ENCODE assay signal across 10 cellular contexts in genomic region chr3:106013971-106014370, GRCh38.
DNase-seq lines count a peak whose midpoint lies in the region; ATAC-seq and TF ChIP-seq lines count a peak whose summit lies in the region.
"Had no signal": no experiment of that assay in that cellular context is flagged by ENCODE, and none has a peak within 500 bp of the region (broad histone marks: within the 10 kb centered on the region; RNA-seq: fewer than 3 reads in every experiment).

No MANE protein-coding gene starts in this region.

- in situ Hi-C loops in GM13976 (cut with MboI; ENCODE audit: low sequenced_read_pairs, unreplicated experiment), result no loop called here

- DNase-seq in A172 (ENCODE audit: low spot score) (peak; percentile 76), EH (ENCODE audit: low read depth) (peak; percentile 96), RWPE1 (ENCODE audit: low spot score) (peak; percentile 54), foreskin keratinocyte (peak; percentile 99), GM13976 (ENCODE audit: low spot score) (no peak)
- DNase-seq: DMS 273 treated with DMSO at 0.1 percent for 48 hours, nucleus accumbens had no signal

- no peaks in the 10 kb centered on the region for H3K27me3 ChIP-seq in foreskin keratinocyte

- H3K27ac ChIP-seq in RWPE1 (no peak overlapping the region), foreskin keratinocyte (peak overlapping the region; percentile 92)

- TF ChIP-seq CTCF in RWPE1 (conservative IDR thresholded peaks at IDR 0.05; ENCODE audit: low read depth) (no peak), foreskin keratinocyte (conservative IDR thresholded peaks at IDR 0.05) (no peak), GM13976 (IDR thresholded peaks at IDR 0.05; ENCODE audit: borderline replicate concordance, control extremely low read depth, extremely low read depth, insufficient read depth, missing control alignments) (no peak)

- CTCF ChIA-PET in RWPE1 (lab: Yijun Ruan, JAX), result no interaction called here

- ATAC-seq in foreskin keratinocyte (peak; percentile 100), GM18873 (IDR thresholded peaks at IDR 0.05; ENCODE audit: low FRiP score, unreplicated experiment) (no peak), GM19397 (IDR thresholded peaks at IDR 0.05; ENCODE audit: unreplicated experiment) (no peak), HG02885 (IDR thresholded peaks at IDR 0.05; ENCODE audit: poor library complexity, unreplicated experiment) (no peak)

- peaks cover 15% of the 10 kb centered on the region for H3K4me1 ChIP-seq in foreskin keratinocyte

- POLR2A ChIA-PET in RWPE1 (lab: Yijun Ruan, JAX; ENCODE audit: low non-redundant PET), result no interaction called here
